ENCODE assay signal across 13 cellular contexts in the genomic region with DNA sequence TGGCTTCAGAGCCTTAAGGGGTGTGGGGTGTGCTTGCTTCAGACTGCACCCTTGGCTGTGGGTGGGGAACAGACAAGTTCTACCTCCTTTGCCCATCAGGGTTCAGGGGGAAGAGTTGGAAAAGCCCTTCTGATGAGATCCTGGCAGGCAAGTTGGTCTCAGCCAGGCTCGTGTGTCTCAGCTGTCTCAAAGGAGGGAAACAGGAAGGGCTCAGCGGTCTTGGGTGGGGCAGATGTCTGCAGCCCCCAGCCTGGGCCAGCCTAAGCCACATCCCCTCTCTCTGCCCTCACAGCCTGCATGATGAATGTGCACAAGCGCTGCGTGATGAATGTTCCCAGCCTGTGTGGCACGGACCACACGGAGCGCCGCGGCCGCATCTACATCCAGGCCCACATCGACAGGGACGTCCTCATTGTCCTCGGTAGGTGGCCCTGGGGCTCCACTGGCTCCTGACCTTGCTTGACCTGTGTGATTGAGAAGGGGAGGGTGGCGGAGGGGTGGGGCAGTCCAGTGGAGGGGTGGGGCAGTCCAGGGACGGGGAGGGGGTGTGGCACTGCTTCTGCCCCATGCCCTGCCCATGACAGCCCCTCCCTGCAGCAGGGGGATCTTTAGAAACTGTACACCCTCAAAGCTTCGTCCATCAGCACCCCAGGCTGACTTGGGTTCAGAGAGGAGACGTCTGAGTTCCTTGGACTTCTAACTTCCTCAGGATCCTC.
DNase-seq lines count a peak whose midpoint lies in the region; ATAC-seq, FAIRE-seq and TF ChIP-seq lines count a peak whose summit lies in the region.
"Had no signal": no experiment of that assay in that cellular context is flagged by ENCODE, and none has a peak within 500 bp of the region (broad histone marks: within the 10 kb centered on the region; RNA-seq: fewer than 3 reads in every experiment).

No MANE protein-coding gene starts in this region.

- H3K4me1 ChIP-seq in spleen (peaks cover 0 to 51% (median 28%) of the 10 kb centered on the region in 6 donors), Caco-2 (no peaks in the 10 kb centered on the region)

- H3K36me3 ChIP-seq in spleen (peaks cover 0 to 95% (median 36%) of the 10 kb centered on the region in 6 donors), Caco-2 (ENCODE audit: control insufficient read depth, insufficient read depth, low read length) (no peaks in the 10 kb centered on the region)

- WGBS in spleen, 5 donors: 19 to 36% (median 22%) methylated on average over 7 to 17 of the region's 17 CpGs

- H3K9me3 Mint-ChIP-seq in activated naive CD8-positive, alpha-beta T cell (ENCODE audit: low read depth): no peaks in the 10 kb centered on the region
- no peaks in the 10 kb centered on the region for H3K9me3 Mint-ChIP-seq in Caco-2 (ENCODE audit: unreplicated experiment)

- POLR2A ChIA-PET in Caco-2 (lab: Charles Lee): no interaction called here

- H3K27ac ChIP-seq in spleen: peak overlapping the region in 4 of 8 donors; percentile 41 to 73 (median 52)

- intact Hi-C loops in spleen (cut with DNase I; ENCODE audit: low total_unique reads): no loop called here
- intact Hi-C loops in Caco-2 (cut with micrococcal nuclease; ENCODE audit: unreplicated experiment): no loop called here

- peak overlapping the region; percentile 30 for H3K4me3 Mint-ChIP-seq in activated naive CD8-positive, alpha-beta T cell
- H3K4me3 Mint-ChIP-seq in Caco-2 (ENCODE audit: unreplicated experiment): no peak overlapping the region

- H3K9me3 ChIP-seq in spleen (no peaks in the 10 kb centered on the region), Caco-2 (no peaks in the 10 kb centered on the region)

- peaks cover 21% of the 10 kb centered on the region for H3K36me3 Mint-ChIP-seq in activated naive CD8-positive, alpha-beta T cell
- no peaks in the 10 kb centered on the region for H3K36me3 Mint-ChIP-seq in Caco-2 (ENCODE audit: insufficient read depth, unreplicated experiment)

- ATAC-seq in GM18858 (IDR thresholded peaks at IDR 0.05; ENCODE audit: unreplicated experiment): no peak
- ATAC-seq: HCT116 had no signal

- no peak for TF ChIP-seq CTCF in spleen (IDR thresholded peaks at IDR 0.05 in 8 of 11, conservative IDR thresholded peaks at IDR 0.05 in 3 of 11)
- TF ChIP-seq CTCF in Caco-2 (IDR thresholded peaks at IDR 0.05; ENCODE audit: insufficient read depth in 1 of 2, low read depth in 1 of 2, low read length in 1 of 2, severe bottlenecking in 1 of 2, unreplicated experiment in 1 of 2): no peak

- peaks cover 58% of the 10 kb centered on the region for H3K4me1 Mint-ChIP-seq in activated naive CD8-positive, alpha-beta T cell (ENCODE audit: low read depth)
- no peaks in the 10 kb centered on the region for H3K4me1 Mint-ChIP-seq in Caco-2 (ENCODE audit: low read depth, unreplicated experiment)

- peak overlapping the region in 2 of 8 donors; percentile 1 to 12 for H3K4me3 ChIP-seq in spleen
- no peak overlapping the region for H3K4me3 ChIP-seq in Caco-2 (ENCODE audit: low read depth, low read length)

- no TSS peak for BruUV-seq in Caco-2 (replicated peaks; lab: Mats Ljungman, UMichigan)

- peak overlapping the region; percentile 50 for H3K27ac Mint-ChIP-seq in activated naive CD8-positive, alpha-beta T cell
- no peak overlapping the region for H3K27ac Mint-ChIP-seq in Caco-2 (ENCODE audit: unreplicated experiment)

- DNase-seq in GM12892 (ENCODE audit: insufficient read length): peak; percentile 29
- DNase-seq in T-helper 22 cell (ENCODE audit: low read depth): peak; percentile 46
- peak; percentile 84 for DNase-seq in spleen
- DNase-seq in Caco-2: no peak
- DNase-seq in NCI-H2081 (lab: John Stamatoyannopoulos, UW): no peak
- DNase-seq in NCI-H1436 (lab: John Stamatoyannopoulos, UW): no peak
- DNase-seq: DMS 273 treated with DMSO at 0.1 percent for 48 hours, midbrain, NCI-H2107 had no signal

- FAIRE-seq in GM12892 (lab: Jason Lieb, UNC): no peak
- FAIRE-seq: GM19239 had no signal

- H3K27me3 ChIP-seq in spleen (replicated peaks in 1 of 7) (no peaks in the 10 kb centered on the region), Caco-2 (replicated peaks; ENCODE audit: control insufficient read depth, insufficient read depth, low read length) (no peaks in the 10 kb centered on the region)

- CTCF ChIA-PET in Caco-2 (lab: Charles Lee): no interaction called here

- no peak for TF ChIP-seq POLR2A in GM12892 (IDR thresholded peaks at IDR 0.05; ENCODE audit: low read depth, low read length)
- TF ChIP-seq POLR2A in spleen (IDR thresholded peaks at IDR 0.05): no peak

- no peaks in the 10 kb centered on the region for H3K27me3 Mint-ChIP-seq in activated naive CD8-positive, alpha-beta T cell
- peaks cover 9% of the 10 kb centered on the region for H3K27me3 Mint-ChIP-seq in Caco-2 (ENCODE audit: insufficient read depth, unreplicated experiment)

Comparison
In these comparisons a context has a peak if more than half of its experiments do, and no peak if none do; other contexts are left out.
1. DNase-seq: peak in GM12892 (single experiment), T-helper 22 cell (single experiment) and spleen (single experiment); none in Caco-2 (0 of 2), NCI-H2081 (0 of 2) and NCI-H1436 (single experiment).